ENCODE assay signal across 2 cellular contexts in the genomic region with DNA sequence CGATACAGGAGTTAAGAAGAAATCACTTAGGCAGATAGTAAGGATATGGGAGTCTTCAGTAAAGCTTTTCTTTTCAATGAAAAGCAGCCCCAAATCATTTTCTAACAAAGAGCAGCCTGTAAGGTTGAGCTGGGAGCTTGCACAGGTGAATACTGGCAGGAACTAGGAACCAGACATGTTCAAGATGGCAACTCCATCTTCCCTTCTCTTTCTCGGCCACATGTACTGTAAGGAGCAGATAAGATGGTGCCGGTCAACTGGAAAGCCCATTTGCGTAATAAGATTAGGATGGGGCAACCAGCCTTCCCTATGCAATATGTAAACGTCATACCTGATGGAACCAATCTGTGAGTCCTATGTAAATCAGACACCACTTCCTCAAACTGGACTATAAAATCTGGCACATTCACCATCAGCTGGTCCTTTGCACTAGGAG.
A peak's percentile ranks its signal among the peaks of the same experiment; 100 is the strongest.
TF ChIP-seq lines count a peak whose summit lies in the region.

No MANE protein-coding gene starts in this region.

TF ChIP-seq in GM23338, 12 proteins besides CTCF, POLR2A, EP300 and RAD21:
- TF ChIP-seq CREB1 (CRISPR knock-in tag; IDR thresholded peaks at IDR 0.05; ENCODE audit: low read depth) = no peak
- no peak for TF ChIP-seq ZNF114 (CRISPR knock-in tag; IDR thresholded peaks at IDR 0.05)
- TF ChIP-seq, protein P1, sequence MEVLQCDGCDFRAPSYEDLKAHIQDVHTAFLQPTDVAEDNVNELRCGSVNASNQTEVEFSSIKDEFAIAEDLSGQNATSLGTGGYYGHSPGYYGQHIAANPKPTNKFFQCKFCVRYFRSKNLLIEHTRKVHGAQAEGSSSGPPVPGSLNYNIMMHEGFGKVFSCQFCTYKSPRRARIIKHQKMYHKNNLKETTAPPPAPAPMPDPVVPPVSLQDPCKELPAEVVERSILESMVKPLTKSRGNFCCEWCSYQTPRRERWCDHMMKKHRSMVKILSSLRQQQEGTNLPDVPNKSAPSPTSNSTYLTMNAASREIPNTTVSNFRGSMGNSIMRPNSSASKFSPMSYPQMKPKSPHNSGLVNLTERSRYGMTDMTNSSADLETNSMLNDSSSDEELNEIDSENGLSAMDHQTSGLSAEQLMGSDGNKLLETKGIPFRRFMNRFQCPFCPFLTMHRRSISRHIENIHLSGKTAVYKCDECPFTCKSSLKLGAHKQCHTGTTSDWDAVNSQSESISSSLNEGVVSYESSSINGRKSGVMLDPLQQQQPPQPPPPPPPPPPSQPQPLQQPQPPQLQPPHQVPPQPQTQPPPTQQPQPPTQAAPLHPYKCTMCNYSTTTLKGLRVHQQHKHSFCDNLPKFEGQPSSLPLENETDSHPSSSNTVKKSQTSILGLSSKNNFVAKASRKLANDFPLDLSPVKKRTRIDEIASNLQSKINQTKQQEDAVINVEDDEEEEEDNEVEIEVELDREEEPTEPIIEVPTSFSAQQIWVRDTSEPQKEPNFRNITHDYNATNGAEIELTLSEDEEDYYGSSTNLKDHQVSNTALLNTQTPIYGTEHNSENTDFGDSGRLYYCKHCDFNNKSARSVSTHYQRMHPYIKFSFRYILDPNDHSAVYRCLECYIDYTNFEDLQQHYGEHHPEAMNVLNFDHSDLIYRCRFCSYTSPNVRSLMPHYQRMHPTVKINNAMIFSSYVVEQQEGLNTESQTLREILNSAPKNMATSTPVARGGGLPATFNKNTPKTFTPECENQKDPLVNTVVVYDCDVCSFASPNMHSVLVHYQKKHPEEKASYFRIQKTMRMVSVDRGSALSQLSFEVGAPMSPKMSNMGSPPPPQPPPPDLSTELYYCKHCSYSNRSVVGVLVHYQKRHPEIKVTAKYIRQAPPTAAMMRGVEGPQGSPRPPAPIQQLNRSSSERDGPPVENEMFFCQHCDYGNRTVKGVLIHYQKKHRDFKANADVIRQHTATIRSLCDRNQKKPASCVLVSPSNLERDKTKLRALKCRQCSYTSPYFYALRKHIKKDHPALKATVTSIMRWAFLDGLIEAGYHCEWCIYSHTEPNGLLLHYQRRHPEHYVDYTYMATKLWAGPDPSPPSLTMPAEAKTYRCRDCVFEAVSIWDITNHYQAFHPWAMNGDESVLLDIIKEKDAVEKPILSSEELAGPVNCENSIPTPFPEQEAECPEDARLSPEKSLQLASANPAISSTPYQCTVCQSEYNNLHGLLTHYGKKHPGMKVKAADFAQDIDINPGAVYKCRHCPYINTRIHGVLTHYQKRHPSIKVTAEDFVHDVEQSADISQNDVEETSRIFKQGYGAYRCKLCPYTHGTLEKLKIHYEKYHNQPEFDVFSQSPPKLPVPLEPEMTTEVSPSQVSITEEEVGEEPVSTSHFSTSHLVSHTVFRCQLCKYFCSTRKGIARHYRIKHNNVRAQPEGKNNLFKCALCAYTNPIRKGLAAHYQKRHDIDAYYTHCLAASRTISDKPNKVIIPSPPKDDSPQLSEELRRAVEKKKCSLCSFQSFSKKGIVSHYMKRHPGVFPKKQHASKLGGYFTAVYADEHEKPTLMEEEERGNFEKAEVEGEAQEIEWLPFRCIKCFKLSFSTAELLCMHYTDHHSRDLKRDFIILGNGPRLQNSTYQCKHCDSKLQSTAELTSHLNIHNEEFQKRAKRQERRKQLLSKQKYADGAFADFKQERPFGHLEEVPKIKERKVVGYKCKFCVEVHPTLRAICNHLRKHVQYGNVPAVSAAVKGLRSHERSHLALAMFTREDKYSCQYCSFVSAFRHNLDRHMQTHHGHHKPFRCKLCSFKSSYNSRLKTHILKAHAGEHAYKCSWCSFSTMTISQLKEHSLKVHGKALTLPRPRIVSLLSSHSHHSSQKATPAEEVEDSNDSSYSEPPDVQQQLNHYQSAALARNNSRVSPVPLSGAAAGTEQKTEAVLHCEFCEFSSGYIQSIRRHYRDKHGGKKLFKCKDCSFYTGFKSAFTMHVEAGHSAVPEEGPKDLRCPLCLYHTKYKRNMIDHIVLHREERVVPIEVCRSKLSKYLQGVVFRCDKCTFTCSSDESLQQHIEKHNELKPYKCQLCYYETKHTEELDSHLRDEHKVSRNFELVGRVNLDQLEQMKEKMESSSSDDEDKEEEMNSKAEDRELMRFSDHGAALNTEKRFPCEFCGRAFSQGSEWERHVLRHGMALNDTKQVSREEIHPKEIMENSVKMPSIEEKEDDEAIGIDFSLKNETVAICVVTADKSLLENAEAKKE (CRISPR knock-in tag; IDR thresholded peaks at IDR 0.05) = no peak

TF ChIP-seq in K562, 482 proteins besides CTCF, POLR2A, EP300 and RAD21 (continues in another document):
- TF ChIP-seq, protein P2, sequence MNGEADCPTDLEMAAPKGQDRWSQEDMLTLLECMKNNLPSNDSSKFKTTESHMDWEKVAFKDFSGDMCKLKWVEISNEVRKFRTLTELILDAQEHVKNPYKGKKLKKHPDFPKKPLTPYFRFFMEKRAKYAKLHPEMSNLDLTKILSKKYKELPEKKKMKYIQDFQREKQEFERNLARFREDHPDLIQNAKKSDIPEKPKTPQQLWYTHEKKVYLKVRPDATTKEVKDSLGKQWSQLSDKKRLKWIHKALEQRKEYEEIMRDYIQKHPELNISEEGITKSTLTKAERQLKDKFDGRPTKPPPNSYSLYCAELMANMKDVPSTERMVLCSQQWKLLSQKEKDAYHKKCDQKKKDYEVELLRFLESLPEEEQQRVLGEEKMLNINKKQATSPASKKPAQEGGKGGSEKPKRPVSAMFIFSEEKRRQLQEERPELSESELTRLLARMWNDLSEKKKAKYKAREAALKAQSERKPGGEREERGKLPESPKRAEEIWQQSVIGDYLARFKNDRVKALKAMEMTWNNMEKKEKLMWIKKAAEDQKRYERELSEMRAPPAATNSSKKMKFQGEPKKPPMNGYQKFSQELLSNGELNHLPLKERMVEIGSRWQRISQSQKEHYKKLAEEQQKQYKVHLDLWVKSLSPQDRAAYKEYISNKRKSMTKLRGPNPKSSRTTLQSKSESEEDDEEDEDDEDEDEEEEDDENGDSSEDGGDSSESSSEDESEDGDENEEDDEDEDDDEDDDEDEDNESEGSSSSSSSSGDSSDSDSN (IDR thresholded peaks at IDR 0.05; ENCODE audit: borderline replicate concordance in 1 of 2, low read depth in 2 of 2, low read length in 2 of 2) = no peak
- no peak for TF ChIP-seq ZNF436 (CRISPR knock-in tag; IDR thresholded peaks at IDR 0.05)
- no peak for TF ChIP-seq BACH1 (tag; IDR thresholded peaks at IDR 0.05)
- no peak for TF ChIP-seq PCBP1 (IDR thresholded peaks at IDR 0.05; ENCODE audit: low read depth, low read length, poor library complexity, severe bottlenecking)
- TF ChIP-seq, protein P3, sequence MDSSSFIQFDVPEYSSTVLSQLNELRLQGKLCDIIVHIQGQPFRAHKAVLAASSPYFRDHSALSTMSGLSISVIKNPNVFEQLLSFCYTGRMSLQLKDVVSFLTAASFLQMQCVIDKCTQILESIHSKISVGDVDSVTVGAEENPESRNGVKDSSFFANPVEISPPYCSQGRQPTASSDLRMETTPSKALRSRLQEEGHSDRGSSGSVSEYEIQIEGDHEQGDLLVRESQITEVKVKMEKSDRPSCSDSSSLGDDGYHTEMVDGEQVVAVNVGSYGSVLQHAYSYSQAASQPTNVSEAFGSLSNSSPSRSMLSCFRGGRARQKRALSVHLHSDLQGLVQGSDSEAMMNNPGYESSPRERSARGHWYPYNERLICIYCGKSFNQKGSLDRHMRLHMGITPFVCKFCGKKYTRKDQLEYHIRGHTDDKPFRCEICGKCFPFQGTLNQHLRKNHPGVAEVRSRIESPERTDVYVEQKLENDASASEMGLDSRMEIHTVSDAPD (CRISPR knock-in tag; IDR thresholded peaks at IDR 0.05) = no peak
- TF ChIP-seq, protein P4, sequence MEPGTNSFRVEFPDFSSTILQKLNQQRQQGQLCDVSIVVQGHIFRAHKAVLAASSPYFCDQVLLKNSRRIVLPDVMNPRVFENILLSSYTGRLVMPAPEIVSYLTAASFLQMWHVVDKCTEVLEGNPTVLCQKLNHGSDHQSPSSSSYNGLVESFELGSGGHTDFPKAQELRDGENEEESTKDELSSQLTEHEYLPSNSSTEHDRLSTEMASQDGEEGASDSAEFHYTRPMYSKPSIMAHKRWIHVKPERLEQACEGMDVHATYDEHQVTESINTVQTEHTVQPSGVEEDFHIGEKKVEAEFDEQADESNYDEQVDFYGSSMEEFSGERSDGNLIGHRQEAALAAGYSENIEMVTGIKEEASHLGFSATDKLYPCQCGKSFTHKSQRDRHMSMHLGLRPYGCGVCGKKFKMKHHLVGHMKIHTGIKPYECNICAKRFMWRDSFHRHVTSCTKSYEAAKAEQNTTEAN (CRISPR knock-in tag; IDR thresholded peaks at IDR 0.05) = no peak
- TF ChIP-seq CBX5 (IDR thresholded peaks at IDR 0.05; ENCODE audit: borderline replicate concordance, low read depth) = no peak
- no peak for TF ChIP-seq FOXP1 (CRISPR knock-in tag; IDR thresholded peaks at IDR 0.05)
- TF ChIP-seq HCFC1 (IDR thresholded peaks at IDR 0.05; ENCODE audit: low read depth, low read length) = no peak
- no peak for TF ChIP-seq ZFPM2 (CRISPR knock-in tag; IDR thresholded peaks at IDR 0.05)
- no peak for TF ChIP-seq JUNB (CRISPR knock-in tag; conservative IDR thresholded peaks at IDR 0.05)
- TF ChIP-seq FOXK2 (conservative IDR thresholded peaks at IDR 0.05 in 1 of 2, IDR thresholded peaks at IDR 0.05 in 1 of 2; ENCODE audit: low read depth in 2 of 2) = no peak
- TF ChIP-seq GATAD2A (IDR thresholded peaks at IDR 0.05) = no peak
- TF ChIP-seq SMARCA5 (IDR thresholded peaks at IDR 0.05) = no peak
- TF ChIP-seq DPF2 (IDR thresholded peaks at IDR 0.05) = no peak
- TF ChIP-seq, protein P5, sequence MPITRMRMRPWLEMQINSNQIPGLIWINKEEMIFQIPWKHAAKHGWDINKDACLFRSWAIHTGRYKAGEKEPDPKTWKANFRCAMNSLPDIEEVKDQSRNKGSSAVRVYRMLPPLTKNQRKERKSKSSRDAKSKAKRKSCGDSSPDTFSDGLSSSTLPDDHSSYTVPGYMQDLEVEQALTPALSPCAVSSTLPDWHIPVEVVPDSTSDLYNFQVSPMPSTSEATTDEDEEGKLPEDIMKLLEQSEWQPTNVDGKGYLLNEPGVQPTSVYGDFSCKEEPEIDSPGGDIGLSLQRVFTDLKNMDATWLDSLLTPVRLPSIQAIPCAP (CRISPR knock-in tag; IDR thresholded peaks at IDR 0.05; ENCODE audit: borderline replicate concordance) = no peak
- TF ChIP-seq, protein P6, sequence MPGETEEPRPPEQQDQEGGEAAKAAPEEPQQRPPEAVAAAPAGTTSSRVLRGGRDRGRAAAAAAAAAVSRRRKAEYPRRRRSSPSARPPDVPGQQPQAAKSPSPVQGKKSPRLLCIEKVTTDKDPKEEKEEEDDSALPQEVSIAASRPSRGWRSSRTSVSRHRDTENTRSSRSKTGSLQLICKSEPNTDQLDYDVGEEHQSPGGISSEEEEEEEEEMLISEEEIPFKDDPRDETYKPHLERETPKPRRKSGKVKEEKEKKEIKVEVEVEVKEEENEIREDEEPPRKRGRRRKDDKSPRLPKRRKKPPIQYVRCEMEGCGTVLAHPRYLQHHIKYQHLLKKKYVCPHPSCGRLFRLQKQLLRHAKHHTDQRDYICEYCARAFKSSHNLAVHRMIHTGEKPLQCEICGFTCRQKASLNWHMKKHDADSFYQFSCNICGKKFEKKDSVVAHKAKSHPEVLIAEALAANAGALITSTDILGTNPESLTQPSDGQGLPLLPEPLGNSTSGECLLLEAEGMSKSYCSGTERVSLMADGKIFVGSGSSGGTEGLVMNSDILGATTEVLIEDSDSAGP (CRISPR knock-in tag; IDR thresholded peaks at IDR 0.05) = no peak
- TF ChIP-seq SREBF2 (CRISPR knock-in tag; IDR thresholded peaks at IDR 0.05) = no peak
- TF ChIP-seq ZC3H4 (CRISPR knock-in tag; IDR thresholded peaks at IDR 0.05; ENCODE audit: borderline replicate concordance) = no peak
- TF ChIP-seq, protein P7, sequence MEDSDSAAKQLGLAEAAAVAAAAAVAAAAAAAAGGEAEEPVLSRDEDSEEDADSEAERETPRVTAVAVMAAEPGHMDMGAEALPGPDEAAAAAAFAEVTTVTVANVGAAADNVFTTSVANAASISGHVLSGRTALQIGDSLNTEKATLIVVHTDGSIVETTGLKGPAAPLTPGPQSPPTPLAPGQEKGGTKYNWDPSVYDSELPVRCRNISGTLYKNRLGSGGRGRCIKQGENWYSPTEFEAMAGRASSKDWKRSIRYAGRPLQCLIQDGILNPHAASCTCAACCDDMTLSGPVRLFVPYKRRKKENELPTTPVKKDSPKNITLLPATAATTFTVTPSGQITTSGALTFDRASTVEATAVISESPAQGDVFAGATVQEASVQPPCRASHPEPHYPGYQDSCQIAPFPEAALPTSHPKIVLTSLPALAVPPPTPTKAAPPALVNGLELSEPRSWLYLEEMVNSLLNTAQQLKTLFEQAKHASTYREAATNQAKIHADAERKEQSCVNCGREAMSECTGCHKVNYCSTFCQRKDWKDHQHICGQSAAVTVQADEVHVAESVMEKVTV (CRISPR knock-in tag; IDR thresholded peaks at IDR 0.05) = no peak
- no peak for TF ChIP-seq SETDB1 (IDR thresholded peaks at IDR 0.05; ENCODE audit: low read length)
- TF ChIP-seq, protein P8, sequence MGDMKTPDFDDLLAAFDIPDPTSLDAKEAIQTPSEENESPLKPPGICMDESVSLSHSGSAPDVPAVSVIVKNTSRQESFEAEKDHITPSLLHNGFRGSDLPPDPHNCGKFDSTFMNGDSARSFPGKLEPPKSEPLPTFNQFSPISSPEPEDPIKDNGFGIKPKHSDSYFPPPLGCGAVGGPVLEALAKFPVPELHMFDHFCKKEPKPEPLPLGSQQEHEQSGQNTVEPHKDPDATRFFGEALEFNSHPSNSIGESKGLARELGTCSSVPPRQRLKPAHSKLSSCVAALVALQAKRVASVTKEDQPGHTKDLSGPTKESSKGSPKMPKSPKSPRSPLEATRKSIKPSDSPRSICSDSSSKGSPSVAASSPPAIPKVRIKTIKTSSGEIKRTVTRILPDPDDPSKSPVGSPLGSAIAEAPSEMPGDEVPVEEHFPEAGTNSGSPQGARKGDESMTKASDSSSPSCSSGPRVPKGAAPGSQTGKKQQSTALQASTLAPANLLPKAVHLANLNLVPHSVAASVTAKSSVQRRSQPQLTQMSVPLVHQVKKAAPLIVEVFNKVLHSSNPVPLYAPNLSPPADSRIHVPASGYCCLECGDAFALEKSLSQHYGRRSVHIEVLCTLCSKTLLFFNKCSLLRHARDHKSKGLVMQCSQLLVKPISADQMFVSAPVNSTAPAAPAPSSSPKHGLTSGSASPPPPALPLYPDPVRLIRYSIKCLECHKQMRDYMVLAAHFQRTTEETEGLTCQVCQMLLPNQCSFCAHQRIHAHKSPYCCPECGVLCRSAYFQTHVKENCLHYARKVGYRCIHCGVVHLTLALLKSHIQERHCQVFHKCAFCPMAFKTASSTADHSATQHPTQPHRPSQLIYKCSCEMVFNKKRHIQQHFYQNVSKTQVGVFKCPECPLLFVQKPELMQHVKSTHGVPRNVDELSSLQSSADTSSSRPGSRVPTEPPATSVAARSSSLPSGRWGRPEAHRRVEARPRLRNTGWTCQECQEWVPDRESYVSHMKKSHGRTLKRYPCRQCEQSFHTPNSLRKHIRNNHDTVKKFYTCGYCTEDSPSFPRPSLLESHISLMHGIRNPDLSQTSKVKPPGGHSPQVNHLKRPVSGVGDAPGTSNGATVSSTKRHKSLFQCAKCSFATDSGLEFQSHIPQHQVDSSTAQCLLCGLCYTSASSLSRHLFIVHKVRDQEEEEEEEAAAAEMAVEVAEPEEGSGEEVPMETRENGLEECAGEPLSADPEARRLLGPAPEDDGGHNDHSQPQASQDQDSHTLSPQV (IDR thresholded peaks at IDR 0.05) = no peak; the same call in 1 of the 2 replicates
- no peak for TF ChIP-seq LCOR (CRISPR knock-in tag; IDR thresholded peaks at IDR 0.05)
- TF ChIP-seq CEBPG (CRISPR knock-in tag; IDR thresholded peaks at IDR 0.05) = peak; percentile 87
- peak; percentile 90 to 96 for TF ChIP-seq CEBPG (tag; conservative IDR thresholded peaks at IDR 0.05 in 1 of 2, IDR thresholded peaks at IDR 0.05 in 1 of 2)
